Comparison of ENCODE assay signal across 19 cellular contexts in genomic region chr17:29694923-29695563, GRCh38.
DNase-seq lines count a peak whose midpoint lies in the region; ATAC-seq, FAIRE-seq and TF ChIP-seq lines count a peak whose summit lies in the region.
"Had no signal": no experiment of that assay in that cellular context is flagged by ENCODE, and none has a peak within 500 bp of the region (broad histone marks: within the 10 kb centered on the region; RNA-seq: fewer than 3 reads in every experiment).

No MANE protein-coding gene starts in this region.

- H3K36me3 Mint-ChIP-seq in activated T-helper 1 cell treated with anti-CD3 and anti-CD28 coated beads, Interleukin-12 subunit alpha, Interleukin-12 subunit beta, Interleukin-2, Interleukin-4 antibody, amounts not matched to agents 30 ng/mL and 10 ng/mL and 1 ng/mL, durations not matched to agents 14 hours and 24 hours and 36 hours (ENCODE audit: low read depth), result peaks cover 24% of the 10 kb centered on the region
- peaks cover 6 to 24% (median 15%) of the 10 kb centered on the region in 3 donors for H3K36me3 Mint-ChIP-seq in immature natural killer cell

- H3K4me3 ChIP-seq in HepG2 (replicated peaks in 1 of 3; ENCODE audit: insufficient read depth in 1 of 3, low read depth in 2 of 3, low read length in 3 of 3) (no peak overlapping the region), right lobe of liver (no peak overlapping the region), aorta (ENCODE audit: low read length in 2 of 2) (no peak overlapping the region)
- H3K4me3 ChIP-seq: body of pancreas, lung, sigmoid colon had no signal

- H3K9ac ChIP-seq in HepG2 (ENCODE audit: insufficient read depth, low read depth, low read length), result no peak overlapping the region

- ATAC-seq in HepG2, result no peak
- ATAC-seq in right lobe of liver, result no peak
- ATAC-seq in aorta (ENCODE audit: low FRiP score), result peak; percentile 36
- ATAC-seq in HG02970 (IDR thresholded peaks at IDR 0.05; ENCODE audit: low FRiP score, unreplicated experiment), result no peak
- ATAC-seq: body of pancreas had no signal

- H3K27me3 Mint-ChIP-seq in activated T-helper 1 cell treated with anti-CD3 and anti-CD28 coated beads, Interleukin-12 subunit alpha, Interleukin-12 subunit beta, Interleukin-2, Interleukin-4 antibody, amounts not matched to agents 30 ng/mL and 10 ng/mL and 1 ng/mL, durations not matched to agents 14 hours and 24 hours and 36 hours (ENCODE audit: insufficient read depth), result no peaks in the 10 kb centered on the region
- peaks cover 0 to 1% (median 0%) of the 10 kb centered on the region in 3 donors for H3K27me3 Mint-ChIP-seq in immature natural killer cell (ENCODE audit: low read depth in 3 of 3)

- peaks cover 17% of the 10 kb centered on the region for H3K4me1 Mint-ChIP-seq in activated T-helper 1 cell treated with anti-CD3 and anti-CD28 coated beads, Interleukin-12 subunit alpha, Interleukin-12 subunit beta, Interleukin-2, Interleukin-4 antibody, amounts not matched to agents 30 ng/mL and 10 ng/mL and 1 ng/mL, durations not matched to agents 14 hours and 24 hours and 36 hours (ENCODE audit: low read depth)
- H3K4me1 Mint-ChIP-seq in immature natural killer cell, result peaks cover 44 to 64% of the 10 kb centered on the region in 2 donors
- H3K4me1 Mint-ChIP-seq: neural crest cell had no signal

- H3K27me3 ChIP-seq in HepG2 (ENCODE audit: control insufficient read depth in 1 of 2, insufficient read depth in 2 of 2, low read length in 2 of 2), result no peaks in the 10 kb centered on the region
- H3K27me3 ChIP-seq in right lobe of liver, result no peaks in the 10 kb centered on the region
- no peaks in the 10 kb centered on the region for H3K27me3 ChIP-seq in aorta (ENCODE audit: control insufficient read depth in 1 of 2, insufficient read depth in 2 of 2, low read length in 1 of 2)
- H3K27me3 ChIP-seq: body of pancreas, sigmoid colon had no signal

- no peak for TF ChIP-seq POLR2A in HepG2 (IDR thresholded peaks at IDR 0.05; ENCODE audit: insufficient read depth in 1 of 2, low read depth in 2 of 2, low read length in 2 of 2)
- no peak for TF ChIP-seq POLR2A in right lobe of liver (IDR thresholded peaks at IDR 0.05)

- BruUV-seq in HepG2 (replicated peaks; lab: Mats Ljungman, UMichigan), result no TSS peak

- no peaks in the 10 kb centered on the region for H3K4me1 ChIP-seq in HepG2 (ENCODE audit: insufficient read depth, low read length)
- peaks cover 0 to 3% (median 0%) of the 10 kb centered on the region in 4 donors for H3K4me1 ChIP-seq in right lobe of liver
- H3K4me1 ChIP-seq in aorta (ENCODE audit: control insufficient read depth in 1 of 2, insufficient read depth in 2 of 2, low read length in 2 of 2), result no peaks in the 10 kb centered on the region

- TF ChIP-seq EP300 in HepG2 (IDR thresholded peaks at IDR 0.05; ENCODE audit: low read depth in 2 of 2, low read length in 2 of 2) (no peak), HepG2 (CRISPR knock-in tag; IDR thresholded peaks at IDR 0.05; ENCODE audit: borderline replicate concordance) (no peak)

- CTCF ChIA-PET in HepG2 (lab: Yijun Ruan, JAX; ENCODE audit: low intra/inter-chr PET ratio, low total read pairs), result no interaction called here

- in situ Hi-C loops in HepG2 (cut with HindIII; ENCODE audit: extremely low pct_ligation_motif_present, low pct_unique_long_range_greater_than_20kb), result no loop called here

- no peaks in the 10 kb centered on the region for H3K9me3 Mint-ChIP-seq in activated T-helper 1 cell treated with anti-CD3 and anti-CD28 coated beads, Interleukin-12 subunit alpha, Interleukin-12 subunit beta, Interleukin-2, Interleukin-4 antibody, amounts not matched to agents 30 ng/mL and 10 ng/mL and 1 ng/mL, durations not matched to agents 14 hours and 24 hours and 36 hours
- no peaks in the 10 kb centered on the region for H3K9me3 Mint-ChIP-seq in immature natural killer cell
- H3K9me3 Mint-ChIP-seq: neural crest cell had no signal

- TF ChIP-seq CTCF in HepG2 (CRISPR knock-in tag; IDR thresholded peaks at IDR 0.05) (no peak), right lobe of liver (IDR thresholded peaks at IDR 0.05) (no peak)

- 94% methylated on average over 5 of the region's 5 CpGs for whole genome bisulfite sequencing in HepG2 (ENCODE audit: low lambda C conversion rate)
- WGBS in right lobe of liver (ENCODE audit: insufficient coverage, low coverage, low lambda C conversion rate, missing lambda C conversion rate), result 75% methylated on average over 4 of the region's 5 CpGs
- 77 to 82% methylated on average over 5 of the region's 5 CpGs for WGBS in aorta, 2 donors

- H4K20me1 ChIP-seq in HepG2 (ENCODE audit: insufficient read depth, low read length), result no peaks in the 10 kb centered on the region

- H3K4me2 ChIP-seq in HepG2 (ENCODE audit: low read depth, low read length), result no peak overlapping the region

- peak overlapping the region; percentile 6 for H3K27ac Mint-ChIP-seq in activated T-helper 1 cell treated with anti-CD3 and anti-CD28 coated beads, Interleukin-12 subunit alpha, Interleukin-12 subunit beta, Interleukin-2, Interleukin-4 antibody, amounts not matched to agents 30 ng/mL and 10 ng/mL and 1 ng/mL, durations not matched to agents 14 hours and 24 hours and 36 hours
- H3K27ac Mint-ChIP-seq in immature natural killer cell, result peak overlapping the region in 5 of 6 donors; percentile 13 to 77 (median 55)

- no peaks in the 10 kb centered on the region for H3K79me2 ChIP-seq in HepG2 (ENCODE audit: insufficient read depth, low read length)

- H3K27ac ChIP-seq in HepG2 (ENCODE audit: extremely low read length, insufficient read depth, low read length) (no peak overlapping the region), right lobe of liver (no peak overlapping the region), aorta (ENCODE audit: low read depth in 1 of 2, low read length in 2 of 2) (no peak overlapping the region)
- H3K27ac ChIP-seq: body of pancreas had no signal

- DNase-seq in HepG2 (ENCODE audit: low spot score) (no peak), right lobe of liver (no peak), immature natural killer cell (no peak), aorta (no peak), cerebellum (ENCODE audit: low spot score) (no peak)
- no peak for DNase-seq in activated T-helper 1 cell treated with anti-CD3 and anti-CD28 coated beads, Interleukin-12 subunit alpha, Interleukin-12 subunit beta, Interleukin-2, Interleukin-4 antibody, amounts not matched to agents 30 ng/mL and 10 ng/mL and 1 ng/mL, durations not matched to agents 14 hours and 24 hours and 36 hours (ENCODE audit: low spot score)
- no peak for DNase-seq in effector CD8-positive, alpha-beta T cell (lab: John Stamatoyannopoulos, UW)
- DNase-seq: activated CD4-positive, alpha-beta T cell treated with anti-CD3 and anti-CD28 coated beads for 4 hours; body of pancreas; DMS153; foreskin fibroblast; NCI-H2107; NCI-H774; sigmoid colon; stimulated activated CD4-positive, alpha-beta T cell treated with anti-CD3 and anti-CD28 coated beads, Interleukin-4, amount 100 ng/mL, for 1 hour; T-helper 9 cell had no signal

- FAIRE-seq in HepG2 (lab: Jason Lieb, UNC), result no peak

- no peak overlapping the region for H2AFZ ChIP-seq in HepG2 (ENCODE audit: low read length)

- POLR2A ChIA-PET in HepG2 (lab: Yijun Ruan, JAX), result no interaction called here

- intact Hi-C loops in HepG2 (cut with micrococcal nuclease; ENCODE audit: unreplicated experiment), result loop anchor here (5.0 kb wide), 1 partner anchor 37 kb away; no protein-coding TSS in a partner anchor
- intact Hi-C loops in right lobe of liver (cut with DNase I), result no loop called here
- intact Hi-C loops in activated T-helper 1 cell treated with anti-CD3 and anti-CD28 coated beads, Interleukin-12 subunit alpha, Interleukin-12 subunit beta, Interleukin-2, Interleukin-4 antibody, amounts not matched to agents 30 ng/mL and 10 ng/mL and 1 ng/mL, durations not matched to agents 14 hours and 24 hours and 36 hours (cut with micrococcal nuclease), result no loop called here
- intact Hi-C loops in aorta (cut with DNase I), result no loop called here

- no peak overlapping the region for H3K4me3 Mint-ChIP-seq in activated T-helper 1 cell treated with anti-CD3 and anti-CD28 coated beads, Interleukin-12 subunit alpha, Interleukin-12 subunit beta, Interleukin-2, Interleukin-4 antibody, amounts not matched to agents 30 ng/mL and 10 ng/mL and 1 ng/mL, durations not matched to agents 14 hours and 24 hours and 36 hours
- no peak overlapping the region for H3K4me3 Mint-ChIP-seq in immature natural killer cell
- H3K4me3 Mint-ChIP-seq: neural crest cell had no signal

- TF ChIP-seq RAD21 in HepG2 (CRISPR knock-in tag; IDR thresholded peaks at IDR 0.05), result no peak

- H3K9me3 ChIP-seq in HepG2 (ENCODE audit: low read length), result no peaks in the 10 kb centered on the region
- H3K9me3 ChIP-seq in right lobe of liver, result no peaks in the 10 kb centered on the region
- H3K9me3 ChIP-seq in aorta (ENCODE audit: control insufficient read depth, low read length), result no peaks in the 10 kb centered on the region
- H3K9me3 ChIP-seq: body of pancreas, sigmoid colon had no signal

- H3K36me3 ChIP-seq in HepG2 (replicated peaks in 1 of 2; ENCODE audit: control insufficient read depth in 1 of 2, insufficient read depth in 2 of 2, low read length in 2 of 2), result 0 out of 5 replicates have a peak, but pooled peaks cover 0 to 10% of the 10 kb centered on the region in 2 experiments
- no peaks in the 10 kb centered on the region for H3K36me3 ChIP-seq in right lobe of liver
- H3K36me3 ChIP-seq in aorta (ENCODE audit: control insufficient read depth in 1 of 2, insufficient read depth in 2 of 2, low read length in 1 of 2), result no peaks in the 10 kb centered on the region

TF ChIP-seq in HepG2, 621 proteins besides CTCF, POLR2A, EP300 and RAD21:
- TF ChIP-seq CEBPB (IDR thresholded peaks at IDR 0.05; ENCODE audit: borderline replicate concordance, low read depth, low read length) (peak; percentile 13; the same call in 1 of the 2 replicates), MTA1 (CRISPR knock-in tag; IDR thresholded peaks at IDR 0.05; ENCODE audit: borderline replicate concordance) (no peak), FOXC1 (CRISPR knock-in tag; IDR thresholded peaks at IDR 0.05; ENCODE audit: borderline replicate concordance) (no peak), TCF12 (IDR thresholded peaks at IDR 0.05) (no peak), TCF12 (CRISPR knock-in tag; IDR thresholded peaks at IDR 0.05) (no peak), KDM2A (CRISPR knock-in tag; IDR thresholded peaks at IDR 0.05; ENCODE audit: borderline replicate concordance, low read depth) (no peak)
